9 cellular contexts compared by ENCODE assay signal in the genomic region with DNA sequence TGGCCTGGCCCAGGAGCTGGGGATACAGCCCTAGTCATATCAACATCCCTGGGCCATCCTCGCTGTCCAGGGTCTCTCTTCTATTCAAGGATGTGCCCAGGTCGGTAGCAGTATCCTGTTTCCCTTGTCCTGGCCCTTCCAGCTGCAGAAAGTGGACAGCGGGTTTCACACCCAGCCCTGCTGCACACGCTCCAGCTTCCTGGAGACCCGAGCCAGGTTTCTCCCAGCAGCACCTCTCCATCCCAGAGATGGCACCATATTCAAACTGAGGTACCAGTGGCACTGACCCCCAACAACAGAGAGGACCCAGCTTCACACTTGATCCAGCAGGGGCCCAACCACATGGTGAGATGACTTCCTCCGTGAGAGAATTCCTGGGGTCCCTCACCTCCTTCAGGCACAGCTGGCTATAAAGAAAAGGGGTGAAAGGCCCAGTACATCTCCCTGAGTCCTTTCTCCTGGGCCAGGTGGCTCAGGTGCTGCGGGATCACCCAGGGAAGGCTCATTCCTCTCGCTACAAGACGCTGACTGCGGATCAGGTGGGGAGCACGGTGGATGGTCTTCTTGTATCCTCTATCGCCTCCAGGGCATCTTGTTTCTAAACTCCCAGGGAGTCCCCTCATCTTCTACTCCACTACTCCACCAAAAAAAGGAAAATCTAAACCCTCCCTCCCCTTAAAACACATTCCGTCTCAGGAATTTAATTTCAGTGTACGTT. TPM values are rescaled to one million over a fixed set of nuclear protein-coding genes. Genes with fewer than 3 reads are reported as not detected.
DNase-seq lines count a peak whose midpoint lies in the region; ATAC-seq, FAIRE-seq and TF ChIP-seq lines count a peak whose summit lies in the region.
"Had no signal": no experiment of that assay in that cellular context is flagged by ENCODE, and none has a peak within 500 bp of the region (broad histone marks: within the 10 kb centered on the region; RNA-seq: fewer than 3 reads in every experiment).

No MANE protein-coding gene starts in this region.

- H4K20me1 ChIP-seq in Karpas-422 (ENCODE audit: insufficient read depth, low read depth, low read length), result peaks cover 12% of the 10 kb centered on the region; the same call in 1 of the 2 replicates

- peak overlapping the region; percentile 3 for H3K4me2 ChIP-seq in mesendoderm (ENCODE audit: low read length)
- no peak overlapping the region for H3K4me2 ChIP-seq in Karpas-422 (ENCODE audit: low read depth, low read length, poor library complexity, severe bottlenecking)

- H3K4me1 ChIP-seq in mesendoderm (ENCODE audit: control insufficient read depth, low read depth, low read length) (peaks cover 35% of the 10 kb centered on the region), tibial artery (peaks cover 3 to 62% (median 53%) of the 10 kb centered on the region in 4 donors), Karpas-422 (ENCODE audit: low read length) (peaks cover 53% of the 10 kb centered on the region)

- peaks cover 47% of the 10 kb centered on the region for H3K27me3 Mint-ChIP-seq in activated T-cell treated with anti-CD3 and anti-CD28 coated beads, Interleukin-2, amount 50 U/mL, for 72 hours (ENCODE audit: low read depth)

- H3K36me3 ChIP-seq in bronchial epithelial cell (ENCODE audit: control insufficient read depth, insufficient read depth, low read length) (no peaks in the 10 kb centered on the region), mesendoderm (ENCODE audit: control insufficient read depth, insufficient read depth, low read length) (no peaks in the 10 kb centered on the region), tibial artery (no peaks in the 10 kb centered on the region), Karpas-422 (ENCODE audit: insufficient read depth, low read length) (no peaks in the 10 kb centered on the region)

- no peaks in the 10 kb centered on the region for H3K9me3 ChIP-seq in tibial artery
- no peaks in the 10 kb centered on the region for H3K9me3 ChIP-seq in Karpas-422 (ENCODE audit: low read length)

- H3K56ac ChIP-seq in mesendoderm (ENCODE audit: low read length), result peak overlapping the region; percentile 68

- H3K4ac ChIP-seq in mesendoderm (ENCODE audit: low read depth, low read length), result peak overlapping the region; percentile 74

- H2BK15ac ChIP-seq in mesendoderm (replicated peaks; ENCODE audit: low read depth), result no peak overlapping the region

- no peak overlapping the region for H3K27ac Mint-ChIP-seq in activated T-cell treated with anti-CD3 and anti-CD28 coated beads, Interleukin-2, amount 50 U/mL, for 72 hours

- peak overlapping the region; percentile 99 for H3K18ac ChIP-seq in mesendoderm (ENCODE audit: low read length)

- intact Hi-C loops in tibial artery (cut with DNase I; ENCODE audit: low total_unique reads), result loop anchor here (2.0 to 5.0 kb wide), 2 partner anchors 31 to 82 kb away; no protein-coding TSS in a partner anchor

- H3K36me3 Mint-ChIP-seq in activated T-cell treated with anti-CD3 and anti-CD28 coated beads, Interleukin-2, amount 50 U/mL, for 72 hours (ENCODE audit: insufficient read depth in 2 of 2), result no peaks in the 10 kb centered on the region

- no peak for FAIRE-seq in bronchial epithelial cell (lab: Jason Lieb, UNC)
- no peak for FAIRE-seq in H54 (lab: Jason Lieb, UNC)

- no peak overlapping the region for H2AFZ ChIP-seq in Karpas-422 (ENCODE audit: low read length)

- no peak for DNase-seq in activated T-cell treated with anti-CD3 and anti-CD28 coated beads, Interleukin-2, amount 50 U/mL, for 72 hours
- DNase-seq in activated T-cell treated with anti-CD3 and anti-CD28 coated beads, Interleukin-2, amount 50 U/mL, for 48 hours, result no peak
- DNase-seq in bronchial epithelial cell (ENCODE audit: low read depth), result no peak
- DNase-seq in mesendoderm, result no peak
- peak; percentile 20 to 64 for DNase-seq in tibial artery
- DNase-seq in Karpas-422, result no peak
- DNase-seq in H54 (ENCODE audit: insufficient read length, low spot score), result no peak
- DNase-seq: DMS79 had no signal

- no peak for TF ChIP-seq POLR2A in H54 (IDR thresholded peaks at IDR 0.05; ENCODE audit: low read depth, low read length)

- no peaks in the 10 kb centered on the region for H3K9me3 Mint-ChIP-seq in activated T-cell treated with anti-CD3 and anti-CD28 coated beads, Interleukin-2, amount 50 U/mL, for 72 hours

- H2AK5ac ChIP-seq in mesendoderm (ENCODE audit: low read length), result peak overlapping the region; percentile 4

- WGBS in mesendoderm (ENCODE audit: extremely low coverage, insufficient coverage, low lambda C conversion rate), result no CpG with 5 or more reads among the region's 14 CpGs

- no peak for ATAC-seq in activated T-cell treated with anti-CD3 and anti-CD28 coated beads, Interleukin-2, amount 50 U/mL, for 72 hours (replicated peaks in 1 of 2)
- no peak for ATAC-seq in HG02981 (IDR thresholded peaks at IDR 0.05; ENCODE audit: unreplicated experiment)

- peaks cover 9% of the 10 kb centered on the region for H3K79me2 ChIP-seq in mesendoderm (ENCODE audit: control insufficient read depth, insufficient read depth, low read length)
- no peaks in the 10 kb centered on the region for H3K79me2 ChIP-seq in Karpas-422 (ENCODE audit: low read length)

- H3K9ac ChIP-seq in mesendoderm (ENCODE audit: low read length), result peak overlapping the region; percentile 26
- H3K9ac ChIP-seq in Karpas-422 (ENCODE audit: low read length), result no peak overlapping the region

- peak overlapping the region; percentile 67 to 74 for H3K4me3 Mint-ChIP-seq in activated T-cell treated with anti-CD3 and anti-CD28 coated beads, Interleukin-2, amount 50 U/mL, for 72 hours

- no peak overlapping the region for H4K8ac ChIP-seq in mesendoderm (ENCODE audit: low read depth, low read length)

- peaks cover 7% of the 10 kb centered on the region for H3K79me1 ChIP-seq in mesendoderm (ENCODE audit: low read length)

- H3K4me3 ChIP-seq in bronchial epithelial cell (ENCODE audit: low read depth, low read length), result peak overlapping the region; percentile 60
- no peak overlapping the region for H3K4me3 ChIP-seq in mesendoderm (ENCODE audit: low read length)
- H3K4me3 ChIP-seq in tibial artery, result peak overlapping the region; percentile 88 to 92
- H3K4me3 ChIP-seq in Karpas-422 (ENCODE audit: low read length), result no peak overlapping the region

- H3K9me2 ChIP-seq in Karpas-422 (replicated peaks; ENCODE audit: insufficient read depth, low read length), result no peaks in the 10 kb centered on the region

- H2BK120ac ChIP-seq in mesendoderm (ENCODE audit: low read depth, low read length), result no peak overlapping the region

- H3K27ac ChIP-seq in mesendoderm (ENCODE audit: low read depth, low read length) (peak overlapping the region; percentile 70), tibial artery (peak overlapping the region; percentile 98 to 99), Karpas-422 (ENCODE audit: low read length) (no peak overlapping the region)

- peaks cover 42% of the 10 kb centered on the region for H3K4me1 Mint-ChIP-seq in activated T-cell treated with anti-CD3 and anti-CD28 coated beads, Interleukin-2, amount 50 U/mL, for 72 hours (ENCODE audit: low read depth)

- H3K27me3 ChIP-seq in bronchial epithelial cell (ENCODE audit: control insufficient read depth, insufficient read depth, low read length), result no peaks in the 10 kb centered on the region
- H3K27me3 ChIP-seq in mesendoderm (ENCODE audit: insufficient read depth, low read length, poor library complexity), result no peaks in the 10 kb centered on the region
- no peaks in the 10 kb centered on the region for H3K27me3 ChIP-seq in tibial artery
- 0 out of 2 replicates have a peak, but pooled peaks cover 3% of the 10 kb centered on the region for H3K27me3 ChIP-seq in Karpas-422 (ENCODE audit: low read length)

- H4K5ac ChIP-seq in mesendoderm (ENCODE audit: low read length), result no peak overlapping the region

- peak overlapping the region; percentile 10 for H2BK5ac ChIP-seq in mesendoderm (ENCODE audit: low read length)

- TF ChIP-seq CTCF in bronchial epithelial cell (IDR thresholded peaks at IDR 0.05; ENCODE audit: insufficient read depth, low read length, severe bottlenecking) (no peak), tibial artery (IDR thresholded peaks at IDR 0.05) (no peak)

- H3K23ac ChIP-seq in mesendoderm (ENCODE audit: low read length), result no peak overlapping the region

RNA-seq across cellular contexts. Expression of a gene that starts 1.4 kb away (rescaled TPM):
- 1 to 10 TPM; 1.1 to 1.4 TPM for total RNA-seq in activated T-cell treated with anti-CD3 and anti-CD28 coated beads, Interleukin-2, amount 50 U/mL, for 72 hours
- total RNA-seq in bronchial epithelial cell, result 3.4 and 6.9 TPM in 2 replicates
- polyA plus RNA-seq in mesendoderm (2013, experiment 1 of 2), result 7.0 TPM
- polyA plus RNA-seq in mesendoderm (2013, experiment 2 of 2), result 7.6 TPM
- total RNA-seq in Karpas-422 (2014; rRNA removed; shearing (Covaris generic); ENCODE audit: low replicate concordance), result 0.71 and 2.6 TPM in 2 replicates

RNA-seq across cellular contexts. Expression of a gene that starts 34.2 kb away (rescaled TPM):
- total RNA-seq in activated T-cell treated with anti-CD3 and anti-CD28 coated beads, Interleukin-2, amount 50 U/mL, for 72 hours, result 10 to 100 TPM; 42.6 to 44.6 TPM
- total RNA-seq in bronchial epithelial cell, result 17.3 and 23.2 TPM in 2 replicates
- 43.9 TPM for polyA plus RNA-seq in mesendoderm (2013, experiment 1 of 2)
- polyA plus RNA-seq in mesendoderm (2013, experiment 2 of 2), result 44.0 TPM
- total RNA-seq in Karpas-422 (2014; rRNA removed; shearing (Covaris generic); ENCODE audit: low replicate concordance), result 32.6 and 53.4 TPM in 2 replicates

RNA-seq across cellular contexts. Expression of a gene that starts 53.2 kb away (rescaled TPM):
- total RNA-seq in activated T-cell treated with anti-CD3 and anti-CD28 coated beads, Interleukin-2, amount 50 U/mL, for 72 hours, result 100 to 1,000 TPM; 233 to 281 TPM
- total RNA-seq in bronchial epithelial cell, result 239 and 392 TPM in 2 replicates
- 461 TPM for polyA plus RNA-seq in mesendoderm (2013, experiment 1 of 2)
- 462 TPM for polyA plus RNA-seq in mesendoderm (2013, experiment 2 of 2)
- total RNA-seq in Karpas-422 (2014; rRNA removed; shearing (Covaris generic); ENCODE audit: low replicate concordance), result 347 and 387 TPM in 2 replicates

Comparison
In these comparisons a context has a peak if more than half of its experiments do, and no peak if none do; other contexts are left out.
1. DNase-seq: peak in tibial artery (2 of 2); none in activated T-cell treated with anti-CD3 and anti-CD28 coated beads, Interleukin-2, amount 50 U/mL, for 72 hours (0 of 2), activated T-cell treated with anti-CD3 and anti-CD28 coated beads, Interleukin-2, amount 50 U/mL, for 48 hours (0 of 2), bronchial epithelial cell (single experiment), mesendoderm (single experiment), Karpas-422 (single experiment) and H54 (single experiment).
2. H3K4me3 ChIP-seq: peak in bronchial epithelial cell (single experiment) and tibial artery (2 of 2); none in mesendoderm (single experiment) and Karpas-422 (single experiment).